Comparison of ENCODE assay signal across 1 cellular context in genomic region chr1:229273507-229274232, GRCh38.
TF ChIP-seq lines count a peak whose summit lies in the region.

No MANE protein-coding gene starts in this region.

TF ChIP-seq in HepG2, 621 proteins besides CTCF, POLR2A, EP300 and RAD21 (continued from another document and continues in another):
- TF ChIP-seq EEA1 (CRISPR knock-in tag; IDR thresholded peaks at IDR 0.05; ENCODE audit: borderline replicate concordance) (no peak), KDM5A (IDR thresholded peaks at IDR 0.05; ENCODE audit: borderline replicate concordance, low read length) (peak; percentile 25; the same call in 1 of the 2 replicates), TOPORS (CRISPR knock-in tag; IDR thresholded peaks at IDR 0.05) (no peak), ZNF44 (CRISPR knock-in tag; IDR thresholded peaks at IDR 0.05) (no peak), TCF7 (IDR thresholded peaks at IDR 0.05; ENCODE audit: low read depth) (peak; percentile 79), ZNF768 (CRISPR knock-in tag; IDR thresholded peaks at IDR 0.05) (no peak), ZMAT5 (CRISPR knock-in tag; IDR thresholded peaks at IDR 0.05; ENCODE audit: borderline replicate concordance, low read depth) (no peak), ZFY (CRISPR knock-in tag; IDR thresholded peaks at IDR 0.05) (no peak), PLSCR1 (CRISPR knock-in tag; IDR thresholded peaks at IDR 0.05; ENCODE audit: borderline replicate concordance) (0 out of 2 replicates have a peak, but pooled peaks have one; percentile 39), ARID5B (CRISPR knock-in tag; IDR thresholded peaks at IDR 0.05) (peak; percentile 89), ZNF710 (CRISPR knock-in tag; IDR thresholded peaks at IDR 0.05; ENCODE audit: borderline replicate concordance) (peak; percentile 94), ZNF552 (CRISPR knock-in tag; IDR thresholded peaks at IDR 0.05; ENCODE audit: borderline replicate concordance) (no peak), BCL3 (CRISPR knock-in tag; IDR thresholded peaks at IDR 0.05) (no peak), SIN3A (IDR thresholded peaks at IDR 0.05; ENCODE audit: borderline replicate concordance, low read depth, low read length) (0 out of 2 replicates have a peak, but pooled peaks have one; percentile 66), SOX6 (IDR thresholded peaks at IDR 0.05) (no peak), SOX6 (CRISPR knock-in tag; IDR thresholded peaks at IDR 0.05) (peak; percentile 98), ESRRA (CRISPR knock-in tag; IDR thresholded peaks at IDR 0.05; ENCODE audit: low read depth) (no peak), GMEB1 (CRISPR knock-in tag; IDR thresholded peaks at IDR 0.05; ENCODE audit: borderline replicate concordance) (peak; percentile 42; the same call in 1 of the 2 replicates), CERS6 (CRISPR knock-in tag; IDR thresholded peaks at IDR 0.05) (no peak), RCOR2 (CRISPR knock-in tag; IDR thresholded peaks at IDR 0.05) (peak; percentile 90), HOXA7 (CRISPR knock-in tag; IDR thresholded peaks at IDR 0.05) (no peak), ZNF773 (CRISPR knock-in tag; IDR thresholded peaks at IDR 0.05; ENCODE audit: borderline replicate concordance) (no peak), MED1 (CRISPR knock-in tag; IDR thresholded peaks at IDR 0.05) (peak; percentile 81), SP140L (CRISPR knock-in tag; IDR thresholded peaks at IDR 0.05; ENCODE audit: borderline replicate concordance) (0 out of 2 replicates have a peak, but pooled peaks have one; percentile 80), ZNF564 (CRISPR knock-in tag; IDR thresholded peaks at IDR 0.05) (no peak), MEIS1 (CRISPR knock-in tag; IDR thresholded peaks at IDR 0.05; ENCODE audit: borderline replicate concordance) (peak; percentile 94; the same call in 1 of the 2 replicates), ZNF569 (CRISPR knock-in tag; IDR thresholded peaks at IDR 0.05; ENCODE audit: borderline replicate concordance) (no peak), LCORL (IDR thresholded peaks at IDR 0.05) (peak; percentile 61; the same call in 1 of the 2 replicates), LCORL (CRISPR knock-in tag; IDR thresholded peaks at IDR 0.05) (peak; percentile 79), HBP1 (CRISPR knock-in tag; IDR thresholded peaks at IDR 0.05; ENCODE audit: low read depth) (no peak), KDM5B (CRISPR knock-in tag; IDR thresholded peaks at IDR 0.05; ENCODE audit: borderline replicate concordance) (0 out of 2 replicates have a peak, but pooled peaks have one; percentile 23), FOXC1 (CRISPR knock-in tag; IDR thresholded peaks at IDR 0.05; ENCODE audit: borderline replicate concordance) (no peak), RFX5 (IDR thresholded peaks at IDR 0.05; ENCODE audit: low read depth, low read length) (no peak), ZNF558 (CRISPR knock-in tag; IDR thresholded peaks at IDR 0.05; ENCODE audit: borderline replicate concordance) (no peak; the same call in 1 of the 2 replicates), ZBED4 (CRISPR knock-in tag; IDR thresholded peaks at IDR 0.05; ENCODE audit: borderline replicate concordance) (peak; percentile 58; the same call in 1 of the 2 replicates), ISL2 (CRISPR knock-in tag; IDR thresholded peaks at IDR 0.05) (peak; percentile 78; the same call in 1 of the 2 replicates), AKNA (CRISPR knock-in tag; IDR thresholded peaks at IDR 0.05; ENCODE audit: borderline replicate concordance) (no peak)
